In genomic region chr10:8235253-8236027, GRCh38 we compare ENCODE assay signal across 1 cellular context.
TF ChIP-seq lines count a peak whose summit lies in the region.

No MANE protein-coding gene starts in this region.

TF ChIP-seq in GM23338, 12 proteins besides CTCF, POLR2A, EP300 and RAD21 (continued from another document):
- TF ChIP-seq NANOG (IDR thresholded peaks at IDR 0.05; ENCODE audit: borderline replicate concordance): no peak
- no peak for TF ChIP-seq ETS1 (IDR thresholded peaks at IDR 0.05)
- TF ChIP-seq STAT1 (IDR thresholded peaks at IDR 0.05; ENCODE audit: unreplicated experiment): no peak
- TF ChIP-seq POLR2AphosphoS5 (IDR thresholded peaks at IDR 0.05; ENCODE audit: low read depth): no peak
- no peak for TF ChIP-seq JUNB (IDR thresholded peaks at IDR 0.05; ENCODE audit: unreplicated experiment)
- TF ChIP-seq CREB1 (CRISPR knock-in tag; IDR thresholded peaks at IDR 0.05; ENCODE audit: low read depth): no peak
- TF ChIP-seq REST (IDR thresholded peaks at IDR 0.05; ENCODE audit: unreplicated experiment): no peak
